Comparison of ENCODE assay signal across 8 cellular contexts in genomic region chr20:16124491-16124890, GRCh38.
"Had no signal": no experiment of that assay in that cellular context is flagged by ENCODE, and none has a peak within 500 bp of the region (broad histone marks: within the 10 kb centered on the region; RNA-seq: fewer than 3 reads in every experiment).

No MANE protein-coding gene starts in this region.

- ATAC-seq: GM23338, K562 had no signal

- H3K4me2 ChIP-seq: GM23338 had no signal

- H3K27ac Mint-ChIP-seq: GM23338, H9 had no signal

- H3K4me1 Mint-ChIP-seq: GM23338, H9 had no signal

- FAIRE-seq: H1, H54, K562 had no signal

- H3K4me3 Mint-ChIP-seq: GM23338, H9 had no signal

- H3K4me3 ChIP-seq: GM23338, K562 had no signal

- DNase-seq: H9, HCEC 1CT, IMR-90, KG1 had no signal
